ENCODE assay signal across 21 cellular contexts in genomic region chr7:336149-336533, GRCh38. TPM values are rescaled to one million over a fixed set of nuclear protein-coding genes. Genes with fewer than 3 reads are reported as not detected.
"Had no signal": no experiment of that assay in that cellular context is flagged by ENCODE, and none has a peak within 500 bp of the region (broad histone marks: within the 10 kb centered on the region; RNA-seq: fewer than 3 reads in every experiment).

No MANE protein-coding gene starts in this region.

RNA-seq across cellular contexts. Expression of gene FOXL3, which starts 46.2 kb away (rescaled TPM):
- total RNA-seq: activated naive CD4-positive, alpha-beta T cell treated with anti-CD3 and anti-CD28 coated beads for 36 hours; activated naive CD4-positive, alpha-beta T cell treated with anti-CD3 and anti-CD28 coated beads, Interleukin-2, amount 50 U/mL, for 72 hours; activated naive CD8-positive, alpha-beta T cell treated with anti-CD3 and anti-CD28 coated beads for 36 hours; activated naive CD8-positive, alpha-beta T cell treated with anti-CD3 and anti-CD28 coated beads, Interleukin-2, amount 10 ng/mL, durations not matched to agents 7 days and 5 days; activated T-cell treated with anti-CD3 and anti-CD28 coated beads, Interleukin-2, amount 50 U/mL, for 4 hours; activated T-cell treated with anti-CD3 and anti-CD28 coated beads, Interleukin-2, amount 50 U/mL, for 72 hours; activated T-helper 1 cell treated with anti-CD3 and anti-CD28 coated beads, Interleukin-12 subunit alpha, Interleukin-12 subunit beta, Interleukin-2, Interleukin-4 antibody, amounts not matched to agents 30 ng/mL and 10 ng/mL and 1 ng/mL, durations not matched to agents 14 hours and 24 hours and 36 hours; activated T-helper 17 cell treated with anti-CD3 and anti-CD28 coated beads, Interleukin-2, amount 50 U/mL, for 72 hours; activated T-helper 2 cell treated with anti-CD3 and anti-CD28 coated beads, Interferon-gamma antibody, Interleukin-2, Interleukin-4, amounts not matched to agents 10 μg/mL and 5 μg/mL and 100 μg/mL, durations not matched to agents 14 hours and 24 hours and 36 hours; adrenal gland; aorta; ascending aorta; astrocyte; body of pancreas; breast epithelium; bronchial epithelial cell; cardiac muscle cell; cardiac septum; cerebellum; chondrocyte had no signal
- polyA plus RNA-seq: adipose tissue, adrenal gland, aorta, cardiac muscle cell had no signal
